12 cellular contexts compared by ENCODE assay signal in genomic region chr20:7379621-7380220, GRCh38.
"Had no signal": no experiment of that assay in that cellular context is flagged by ENCODE, and none has a peak within 500 bp of the region (broad histone marks: within the 10 kb centered on the region; RNA-seq: fewer than 3 reads in every experiment).

No MANE protein-coding gene starts in this region.

- H3K9me3 ChIP-seq: tibial artery, uterus had no signal

- ATAC-seq: activated T-helper 17 cell treated with anti-CD3 and anti-CD28 coated beads, Interleukin-2, amount 50 U/mL, for 72 hours; esophagus mucosa; natural killer cell treated with Interleukin-12 subunit alpha and Interleukin-12 subunit beta and Interleukin-15 and Interleukin-18, amount 100 ng/mL, for 72 hours; stimulated activated naive B cell treated with anti-CD40 and anti-IgM and Interleukin-4, amounts not matched to agents 10 μg/mL and 1 μg/mL and 100 μg/mL, for 72 hours had no signal

- H3K4me3 ChIP-seq: cardiac muscle cell, tibial artery, uterus had no signal

- H3K4me1 ChIP-seq: tibial artery, uterus had no signal

- DNase-seq: activated CD4-positive, CD25-positive, alpha-beta regulatory T cell treated with anti-CD3 and anti-CD28 coated beads, Interleukin-2, amount 50 U/mL, for 72 hours; activated naive CD4-positive, alpha-beta T cell treated with Interleukin-2 at 50 U/mL for 16 hours; anterior cingulate cortex; kidney glomerular epithelial cell; nucleus accumbens; stimulated activated naive B cell treated with anti-CD40 and anti-IgM and Interleukin-4, amounts not matched to agents 10 μg/mL and 1 μg/mL and 100 μg/mL, for 72 hours; tibial artery; uterus had no signal

- H3K36me3 ChIP-seq: cardiac muscle cell, tibial artery, uterus had no signal

- H3K27me3 ChIP-seq: cardiac muscle cell, tibial artery, uterus had no signal

- H3K27ac ChIP-seq: cardiac muscle cell, tibial artery, uterus had no signal
